11 cellular contexts compared by ENCODE assay signal in the genomic region with DNA sequence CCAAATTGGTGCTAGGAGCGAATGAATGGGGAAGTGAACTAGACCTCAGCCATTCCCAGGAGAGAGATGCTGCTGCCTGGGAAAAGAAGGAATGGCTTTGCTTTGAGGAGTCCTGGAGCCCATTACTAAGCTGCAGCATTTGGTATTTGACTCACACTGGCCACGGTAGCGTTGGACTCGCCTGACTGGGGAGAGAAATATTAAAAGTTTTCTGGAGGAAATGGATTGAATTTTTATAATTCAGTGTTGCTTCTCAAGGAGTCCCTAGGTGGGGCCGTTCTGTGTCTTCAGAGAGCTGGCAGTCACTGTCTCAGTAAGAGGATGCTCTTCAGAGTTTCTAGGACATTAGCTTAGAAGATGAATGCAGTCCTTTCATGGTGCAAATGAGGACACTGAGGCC. TPM values are rescaled to one million over a fixed set of nuclear protein-coding genes. Genes with fewer than 3 reads are reported as not detected.
DNase-seq lines count a peak whose midpoint lies in the region; ATAC-seq and TF ChIP-seq lines count a peak whose summit lies in the region.
"Had no signal": no experiment of that assay in that cellular context is flagged by ENCODE, and none has a peak within 500 bp of the region (broad histone marks: within the 10 kb centered on the region; RNA-seq: fewer than 3 reads in every experiment).

No MANE protein-coding gene starts in this region.

- H3K9me3 Mint-ChIP-seq in CD4-positive, alpha-beta T cell: no peaks in the 10 kb centered on the region
- no peaks in the 10 kb centered on the region for H3K9me3 Mint-ChIP-seq in HFFc6
- no peaks in the 10 kb centered on the region for H3K9me3 Mint-ChIP-seq in activated naive CD8-positive, alpha-beta T cell (ENCODE audit: low read depth)
- H3K9me3 Mint-ChIP-seq: neural crest cell had no signal

- CTCF ChIA-PET in CD4-positive, alpha-beta T cell (lab: Charles Lee): interaction anchor here (0.5 to 3.3 kb wide), 8 partner anchors 11 to 65 kb away, joined by 3 to 18 read pairs (median 4); no protein-coding TSS in a partner anchor

- H3K27me3 ChIP-seq in CD4-positive, alpha-beta T cell (ENCODE audit: control insufficient read depth, insufficient read depth, low read length): no peaks in the 10 kb centered on the region

- peaks cover 68% of the 10 kb centered on the region for H3K4me1 Mint-ChIP-seq in CD4-positive, alpha-beta T cell (ENCODE audit: low read depth)
- H3K4me1 Mint-ChIP-seq in HFFc6 (ENCODE audit: low read depth): peaks cover 42% of the 10 kb centered on the region
- H3K4me1 Mint-ChIP-seq in activated naive CD8-positive, alpha-beta T cell (ENCODE audit: low read depth): peaks cover 69% of the 10 kb centered on the region

- peaks cover 55% of the 10 kb centered on the region for H3K36me3 Mint-ChIP-seq in CD4-positive, alpha-beta T cell (ENCODE audit: low read depth)
- no peaks in the 10 kb centered on the region for H3K36me3 Mint-ChIP-seq in HFFc6 (ENCODE audit: low read depth)
- peaks cover 11% of the 10 kb centered on the region for H3K36me3 Mint-ChIP-seq in activated naive CD8-positive, alpha-beta T cell

- H3K9me3 ChIP-seq in CD4-positive, alpha-beta T cell (ENCODE audit: control insufficient read depth, low read length): no peaks in the 10 kb centered on the region

- no peaks in the 10 kb centered on the region for H3K27me3 Mint-ChIP-seq in CD4-positive, alpha-beta T cell
- peaks cover 3% of the 10 kb centered on the region; the same call in 1 of the 2 replicates for H3K27me3 Mint-ChIP-seq in HFFc6 (ENCODE audit: insufficient read depth)
- H3K27me3 Mint-ChIP-seq in activated naive CD8-positive, alpha-beta T cell: no peaks in the 10 kb centered on the region

- no peak for DNase-seq in CD4-positive, alpha-beta T cell
- DNase-seq in HFFc6 (peak; percentile 7), kidney tubule cell (ENCODE audit: low spot score) (peak; percentile 34), pons (ENCODE audit: low spot score) (no peak), SHP77 (lab: John Stamatoyannopoulos, UW) (no peak), left ventricle myocardium superior (no peak), GM20000 (ENCODE audit: low spot score) (no peak)
- DNase-seq: activated CD8-positive, alpha-beta memory T cell treated with anti-CD3 and anti-CD28 coated beads for 24 hours; NCI-H2081 treated with DMSO at 0.1 percent for 48 hours had no signal

- intact Hi-C loops in CD4-positive, alpha-beta T cell (cut with DNase I, micrococcal nuclease): loop anchor here in 1 of 2 experiments (5.0 kb wide), 1 partner anchor 36 kb away; no protein-coding TSS in a partner anchor
- intact Hi-C loops in left ventricle myocardium superior (cut with micrococcal nuclease): no loop called here

- no peak for TF ChIP-seq CTCF in CD4-positive, alpha-beta T cell (IDR thresholded peaks at IDR 0.05)
- TF ChIP-seq CTCF in HFFc6 (IDR thresholded peaks at IDR 0.05): peak; percentile 35; the same call in 1 of the 2 replicates
- TF ChIP-seq CTCF in GM20000 (IDR thresholded peaks at IDR 0.05; ENCODE audit: extremely low read depth, missing control alignments): no peak

- peak overlapping the region; percentile 97 for H3K4me3 Mint-ChIP-seq in CD4-positive, alpha-beta T cell
- peak overlapping the region; percentile 93 for H3K4me3 Mint-ChIP-seq in HFFc6
- peak overlapping the region; percentile 94 for H3K4me3 Mint-ChIP-seq in activated naive CD8-positive, alpha-beta T cell
- H3K4me3 Mint-ChIP-seq: neural crest cell had no signal

- H3K27ac Mint-ChIP-seq in CD4-positive, alpha-beta T cell: peak overlapping the region; percentile 82
- H3K27ac Mint-ChIP-seq in HFFc6: peak overlapping the region; percentile 85
- peak overlapping the region; percentile 95 for H3K27ac Mint-ChIP-seq in activated naive CD8-positive, alpha-beta T cell

- ATAC-seq in CD4-positive, alpha-beta T cell (ENCODE audit: poor library complexity): no peak
- ATAC-seq in left ventricle myocardium superior: no peak

- peak overlapping the region; percentile 43 for H3K27ac ChIP-seq in CD4-positive, alpha-beta T cell (ENCODE audit: low read depth, low read length)

- POLR2A ChIA-PET in CD4-positive, alpha-beta T cell (lab: Charles Lee): interaction anchor here (1.4 to 14.1 kb wide), 5 partner anchors 20 to 63 kb away, joined by 4 to 201 read pairs (median 17); a partner anchor contains a TSS

RNA-seq across cellular contexts. Expression of a gene that starts 40.2 kb away (rescaled TPM):
- total RNA-seq in CD4-positive, alpha-beta T cell: 100 to 1,000 TPM; 202 to 213 TPM
- total RNA-seq in HFFc6 (2021; fragmentation: NEBNext Ultra II Directional; extraction: Animal tissue kit (Norgen Biotek cat#: 25700)): 10 to 100 TPM in 2 of 6 experiments, 1 to 10 TPM in 4; 7.3 to 14.6 (median 9.2) TPM
- total RNA-seq in left ventricle myocardium superior: 3.4 TPM

Comparison
In these comparisons a context has a peak if more than half of its experiments do, and no peak if none do; other contexts are left out.
1. DNase-seq: peak in HFFc6 (single experiment) and kidney tubule cell (single experiment); none in CD4-positive, alpha-beta T cell (0 of 10), pons (single experiment), SHP77 (0 of 2), left ventricle myocardium superior (single experiment) and GM20000 (single experiment).
2. RNA of a gene that starts 40.2 kb away (total RNA-seq): 202 to 213 TPM in CD4-positive, alpha-beta T cell; 7.3 to 14.6 TPM in HFFc6 and 3.4 TPM in left ventricle myocardium superior (single experiment); every median in the first group is over 10 times any median in the second.
3. Peak in every context shown above with its lines, with median percentiles within 50 percentile points of each other: H3K27ac Mint-ChIP-seq and H3K4me3 Mint-ChIP-seq.